In genomic region chr17:29042026-29042678, GRCh38 we compare ENCODE assay signal across 16 cellular contexts. TPM values are rescaled to one million over a fixed set of nuclear protein-coding genes. Genes with fewer than 3 reads are reported as not detected.
DNase-seq lines count a peak whose midpoint lies in the region; ATAC-seq, FAIRE-seq and TF ChIP-seq lines count a peak whose summit lies in the region.
"Had no signal": no experiment of that assay in that cellular context is flagged by ENCODE, and none has a peak within 500 bp of the region (broad histone marks: within the 10 kb centered on the region; RNA-seq: fewer than 3 reads in every experiment).

No MANE protein-coding gene starts in this region.

- DNase-seq in SK-N-MC (ENCODE audit: low read depth, low spot score) (peak; percentile 70), HepG2 (ENCODE audit: low spot score) (no peak), mesenteric fat pad (ENCODE audit: low spot score) (no peak), ovary (no peak), BE2C (no peak)
- no peak for DNase-seq in stimulated activated naive B cell treated with anti-CD40 and anti-IgM and Interleukin-4, amounts not matched to agents 10 μg/mL and 1 μg/mL and 100 μg/mL, for 72 hours
- DNase-seq: activated gamma-delta T cell treated with Interleukin-2 at 50 U/mL for 16 hours; CD8-positive, alpha-beta memory T cell; effector CD8-positive, alpha-beta T cell; GF-D8 had no signal

- H3K9me3 ChIP-seq in SK-N-MC (ENCODE audit: low read depth, low read length) (no peaks in the 10 kb centered on the region), HepG2 (ENCODE audit: low read length) (no peaks in the 10 kb centered on the region), ovary (no peaks in the 10 kb centered on the region), BE2C (no peaks in the 10 kb centered on the region)
- H3K9me3 ChIP-seq: HAP-1 had no signal

- FAIRE-seq in HepG2 (lab: Jason Lieb, UNC) = no peak
- FAIRE-seq: frontal cortex had no signal

- peak overlapping the region; percentile 81 for H3K27ac Mint-ChIP-seq in stimulated activated naive B cell treated with anti-CD40 and anti-IgM and Interleukin-4, amounts not matched to agents 10 μg/mL and 1 μg/mL and 100 μg/mL, for 72 hours
- H3K27ac Mint-ChIP-seq: CD8-positive, alpha-beta memory T cell had no signal

- no peak for TF ChIP-seq POLR2A in HepG2 (IDR thresholded peaks at IDR 0.05; ENCODE audit: insufficient read depth in 1 of 2, low read depth in 2 of 2, low read length in 2 of 2)
- no peak for TF ChIP-seq POLR2A in ovary (IDR thresholded peaks at IDR 0.05)

- TF ChIP-seq RAD21 in HepG2 (CRISPR knock-in tag; IDR thresholded peaks at IDR 0.05) = no peak

- H3K4me1 ChIP-seq in KMS-11 (ENCODE audit: low read depth, poor library complexity, severe bottlenecking) = peaks cover 17% of the 10 kb centered on the region
- peaks cover 80% of the 10 kb centered on the region for H3K4me1 ChIP-seq in HepG2 (ENCODE audit: insufficient read depth, low read length)
- H3K4me1 ChIP-seq in ovary (ENCODE audit: insufficient read depth) = peaks cover 3% of the 10 kb centered on the region
- H3K4me1 ChIP-seq in BE2C = peaks cover 17% of the 10 kb centered on the region

- H3K27ac ChIP-seq in KMS-11 (no peak overlapping the region), SK-N-MC (peak overlapping the region; percentile 83), HepG2 (ENCODE audit: extremely low read length, insufficient read depth, low read length) (peak overlapping the region; percentile 94), ovary (no peak overlapping the region)

- WGBS in HepG2 (ENCODE audit: low lambda C conversion rate) = 48% methylated on average over 11 of the region's 11 CpGs
- 75 to 82% (median 76%) methylated on average over 11 of the region's 11 CpGs for WGBS in ovary, 3 donors

- H3K4me3 ChIP-seq in KMS-11 (IDR thresholded peaks at IDR 0.05; ENCODE audit: insufficient read depth, low read depth, low read length) = no peak overlapping the region
- H3K4me3 ChIP-seq in SK-N-MC = peak overlapping the region; percentile 74
- H3K4me3 ChIP-seq in HepG2 (replicated peaks in 1 of 3; ENCODE audit: insufficient read depth in 1 of 3, low read depth in 2 of 3, low read length in 3 of 3) = peak overlapping the region; percentile 23 to 78 (median 63)
- H3K4me3 ChIP-seq in ovary = no peak overlapping the region
- no peak overlapping the region; the same call in 1 of the 2 replicates for H3K4me3 ChIP-seq in BE2C (ENCODE audit: low read depth, low read length)
- H3K4me3 ChIP-seq: HAP-1 had no signal

- peaks cover 8 to 10% of the 10 kb centered on the region in 2 donors for H3K27me3 Mint-ChIP-seq in stimulated activated naive B cell treated with anti-CD40 and anti-IgM and Interleukin-4, amounts not matched to agents 10 μg/mL and 1 μg/mL and 100 μg/mL, for 72 hours

- no peak overlapping the region for H3K9ac ChIP-seq in KMS-11
- peak overlapping the region; percentile 38 for H3K9ac ChIP-seq in SK-N-MC (ENCODE audit: insufficient read length)
- peak overlapping the region; percentile 87 for H3K9ac ChIP-seq in HepG2 (ENCODE audit: insufficient read depth, low read depth, low read length)

- ATAC-seq in HepG2 = peak; percentile 47
- ATAC-seq in stimulated activated naive B cell treated with anti-CD40 and anti-IgM and Interleukin-4, amounts not matched to agents 10 μg/mL and 1 μg/mL and 100 μg/mL, for 72 hours (replicated peaks) = no peak

- no peaks in the 10 kb centered on the region for H3K36me3 ChIP-seq in KMS-11 (ENCODE audit: insufficient read depth)
- H3K36me3 ChIP-seq in SK-N-MC (ENCODE audit: insufficient read depth, low read length) = no peaks in the 10 kb centered on the region
- peaks cover 3 to 7% of the 10 kb centered on the region in 2 experiments; a peak in 2 of 5 replicates for H3K36me3 ChIP-seq in HepG2 (replicated peaks in 1 of 2; ENCODE audit: control insufficient read depth in 1 of 2, insufficient read depth in 2 of 2, low read length in 2 of 2)
- no peaks in the 10 kb centered on the region for H3K36me3 ChIP-seq in ovary
- no peaks in the 10 kb centered on the region for H3K36me3 ChIP-seq in BE2C
- H3K36me3 ChIP-seq: HAP-1 had no signal

- intact Hi-C loops in HepG2 (cut with micrococcal nuclease; ENCODE audit: unreplicated experiment) = loop anchor here (2.0 to 5.0 kb wide), 2 partner anchors 35 to 77 kb away; no protein-coding TSS in a partner anchor
- intact Hi-C loops in ovary (cut with DNase I) = no loop called here

- BruUV-seq in HepG2 (replicated peaks; lab: Mats Ljungman, UMichigan) = no TSS peak

- CTCF ChIA-PET in HepG2 (lab: Yijun Ruan, JAX; ENCODE audit: low intra/inter-chr PET ratio, low total read pairs) = no interaction called here

- no peaks in the 10 kb centered on the region for H3K9me3 Mint-ChIP-seq in stimulated activated naive B cell treated with anti-CD40 and anti-IgM and Interleukin-4, amounts not matched to agents 10 μg/mL and 1 μg/mL and 100 μg/mL, for 72 hours
- H3K9me3 Mint-ChIP-seq: CD8-positive, alpha-beta memory T cell had no signal

- H3K27me3 ChIP-seq in KMS-11 (ENCODE audit: insufficient read depth, low read depth) = peaks cover 12% of the 10 kb centered on the region; the same call in 1 of the 2 replicates
- peaks cover 0 to 7% of the 10 kb centered on the region in 2 experiments; a peak in 1 of 5 replicates for H3K27me3 ChIP-seq in HepG2 (ENCODE audit: control insufficient read depth in 1 of 2, insufficient read depth in 2 of 2, low read length in 2 of 2)
- no peaks in the 10 kb centered on the region for H3K27me3 ChIP-seq in ovary
- no peaks in the 10 kb centered on the region for H3K27me3 ChIP-seq in BE2C

- H3K36me3 Mint-ChIP-seq in stimulated activated naive B cell treated with anti-CD40 and anti-IgM and Interleukin-4, amounts not matched to agents 10 μg/mL and 1 μg/mL and 100 μg/mL, for 72 hours = peaks cover 2 to 6% of the 10 kb centered on the region in 2 donors
- H3K36me3 Mint-ChIP-seq: CD8-positive, alpha-beta memory T cell had no signal

- TF ChIP-seq CTCF in KMS-11 (conservative IDR thresholded peaks at IDR 0.05; ENCODE audit: low read depth, low read length) (no peak), HepG2 (CRISPR knock-in tag; IDR thresholded peaks at IDR 0.05) (no peak), ovary (IDR thresholded peaks at IDR 0.05) (no peak), BE2C (IDR thresholded peaks at IDR 0.05; ENCODE audit: low read depth, low read length) (no peak)

- in situ Hi-C loops in HepG2 (cut with HindIII; ENCODE audit: extremely low pct_ligation_motif_present, low pct_unique_long_range_greater_than_20kb) = no loop called here

- H3K4me2 ChIP-seq in KMS-11 = peak overlapping the region; percentile 72; the same call in 1 of the 2 replicates
- H3K4me2 ChIP-seq in HepG2 (ENCODE audit: low read depth, low read length) = peak overlapping the region; percentile 93

- H3K79me2 ChIP-seq in KMS-11 (ENCODE audit: insufficient read depth, low read depth) (no peaks in the 10 kb centered on the region), HepG2 (ENCODE audit: insufficient read depth, low read length) (peaks cover 33% of the 10 kb centered on the region)

- peak overlapping the region; percentile 46 to 57 for H3K4me3 Mint-ChIP-seq in stimulated activated naive B cell treated with anti-CD40 and anti-IgM and Interleukin-4, amounts not matched to agents 10 μg/mL and 1 μg/mL and 100 μg/mL, for 72 hours
- H3K4me3 Mint-ChIP-seq: CD8-positive, alpha-beta memory T cell had no signal

- POLR2A ChIA-PET in HepG2 (lab: Yijun Ruan, JAX) = interaction anchor here (0.8 to 2.5 kb wide), 12 partner anchors 8 to 136 kb away, joined by 3 to 12 read pairs (median 3); partner anchors contain the start of gene PHF12

- H2AFZ ChIP-seq in KMS-11 (ENCODE audit: low read depth) (peak overlapping the region; percentile 45; the same call in 1 of the 2 replicates), HepG2 (ENCODE audit: low read length) (no peak overlapping the region)

- TF ChIP-seq EP300 in HepG2 (IDR thresholded peaks at IDR 0.05; ENCODE audit: low read depth in 2 of 2, low read length in 2 of 2) (no peak), HepG2 (CRISPR knock-in tag; IDR thresholded peaks at IDR 0.05; ENCODE audit: borderline replicate concordance) (no peak), ovary (IDR thresholded peaks at IDR 0.05) (no peak)

- peaks cover 20 to 47% of the 10 kb centered on the region in 2 donors for H3K4me1 Mint-ChIP-seq in stimulated activated naive B cell treated with anti-CD40 and anti-IgM and Interleukin-4, amounts not matched to agents 10 μg/mL and 1 μg/mL and 100 μg/mL, for 72 hours

- H4K20me1 ChIP-seq in KMS-11 (ENCODE audit: insufficient read depth) = no peaks in the 10 kb centered on the region
- no peaks in the 10 kb centered on the region for H4K20me1 ChIP-seq in HepG2 (ENCODE audit: insufficient read depth, low read length)

RNA-seq across cellular contexts. Expression of gene PIPOX, which starts 0.8 kb away (rescaled TPM):
- total RNA-seq in HepG2 (2016; rRNA removed; fragmentation: Illumina TruSeq; extraction: Trizol) = 87.3 and 118 TPM in 2 replicates
- total RNA-seq in HepG2 (2016; cell fraction: cytosol; rRNA removed; fragmentation: Illumina TruSeq; extraction: Trizol; ENCODE audit: low read depth) = 26.7 and 31.6 TPM in 2 replicates
- 88.1 and 122 TPM in 2 replicates for total RNA-seq in HepG2 (2016; cell fraction: insoluble cytoplasmic fraction; rRNA removed; fragmentation: Illumina TruSeq; extraction: Trizol)
- total RNA-seq in HepG2 (2016; cell fraction: membrane; rRNA removed; fragmentation: Illumina TruSeq; extraction: Trizol) = 58.6 and 66.6 TPM in 2 replicates
- 44.6 and 56.3 TPM in 2 replicates for total RNA-seq in HepG2 (2016; cell fraction: nucleus; rRNA removed; fragmentation: Illumina TruSeq; extraction: Trizol)
- polyA plus RNA-seq in HepG2 (2011; rRNA removed) = 154 and 170 TPM in 2 replicates
- polyA plus RNA-seq in HepG2 (2011; cell fraction: cytosol; rRNA removed) = 162 and 171 TPM in 2 replicates
- 53.1 and 70.6 TPM in 2 replicates for polyA plus RNA-seq in HepG2 (2011; cell fraction: nucleus; rRNA removed)
- polyA plus RNA-seq in HepG2 (2012) = 126 and 138 TPM in 2 replicates
- polyA plus RNA-seq in HepG2 (2016; cell fraction: cytosol; fragmentation: Illumina TruSeq; extraction: Trizol; ENCODE audit: low read depth) = 27.0 and 31.1 TPM in 2 replicates
- polyA plus RNA-seq in HepG2 (2016; cell fraction: insoluble cytoplasmic fraction; fragmentation: Illumina TruSeq; extraction: Trizol; ENCODE audit: low read depth) = 141 and 149 TPM in 2 replicates
- 56.2 and 67.0 TPM in 2 replicates for polyA plus RNA-seq in HepG2 (2016; cell fraction: membrane; fragmentation: Illumina TruSeq; extraction: Trizol; ENCODE audit: low read depth)
- 75.2 and 77.3 TPM in 2 replicates for polyA plus RNA-seq in HepG2 (2016; cell fraction: nucleus; fragmentation: Illumina TruSeq; extraction: Trizol; ENCODE audit: insufficient read depth, low read depth)
- 19.4 and 304 TPM in 2 replicates for polyA minus RNA-seq in HepG2 (2011; rRNA and poly(A)+ RNA removed; ENCODE audit: low replicate concordance)
- polyA minus RNA-seq in HepG2 (2011; cell fraction: cytosol; rRNA and poly(A)+ RNA removed) = 55.4 and 68.2 TPM in 2 replicates
- 58.6 and 76.2 TPM in 2 replicates for polyA minus RNA-seq in HepG2 (2011; cell fraction: nucleus; rRNA and poly(A)+ RNA removed)
- 1.3 TPM for total RNA-seq in mesenteric fat pad
- 1 to 10 TPM; 1.3 to 4.9 (median 2.1) TPM for total RNA-seq in ovary
- 1 to 10 TPM in 1 of 2 donors, under 1 TPM in 1; 0.82 to 4.4 TPM for polyA plus RNA-seq in ovary
- 7.8 TPM for polyA plus RNA-seq in BE2C (2012; ENCODE audit: insufficient read depth, insufficient read length, low read depth)

RNA-seq across cellular contexts. Expression of gene SEZ6, which starts 36.3 kb away (rescaled TPM):
- total RNA-seq in HepG2 (2016; rRNA removed; fragmentation: Illumina TruSeq; extraction: Trizol) = not detected in 2 replicates
- not detected in 2 replicates for total RNA-seq in HepG2 (2016; cell fraction: cytosol; rRNA removed; fragmentation: Illumina TruSeq; extraction: Trizol; ENCODE audit: low read depth)
- not detected in 2 replicates for total RNA-seq in HepG2 (2016; cell fraction: insoluble cytoplasmic fraction; rRNA removed; fragmentation: Illumina TruSeq; extraction: Trizol)
- total RNA-seq in HepG2 (2016; cell fraction: membrane; rRNA removed; fragmentation: Illumina TruSeq; extraction: Trizol) = not detected in 2 replicates
- not detected in 2 replicates for total RNA-seq in HepG2 (2016; cell fraction: nucleus; rRNA removed; fragmentation: Illumina TruSeq; extraction: Trizol)
- 0.01 TPM in 1 of 2 replicates, not detected in the other for polyA plus RNA-seq in HepG2 (2011; rRNA removed)
- 0.03 TPM in 1 of 2 replicates, not detected in the other for polyA plus RNA-seq in HepG2 (2011; cell fraction: cytosol; rRNA removed)
- 0.26 and 0.52 TPM in 2 replicates for polyA plus RNA-seq in HepG2 (2011; cell fraction: nucleus; rRNA removed)
- polyA plus RNA-seq in HepG2 (2012) = 0.38 TPM in 1 of 2 replicates, not detected in the other
- not detected in 2 replicates for polyA plus RNA-seq in HepG2 (2016; cell fraction: cytosol; fragmentation: Illumina TruSeq; extraction: Trizol; ENCODE audit: low read depth)
- polyA plus RNA-seq in HepG2 (2016; cell fraction: insoluble cytoplasmic fraction; fragmentation: Illumina TruSeq; extraction: Trizol; ENCODE audit: low read depth) = not detected in 2 replicates
- not detected in 2 replicates for polyA plus RNA-seq in HepG2 (2016; cell fraction: membrane; fragmentation: Illumina TruSeq; extraction: Trizol; ENCODE audit: low read depth)
- polyA plus RNA-seq in HepG2 (2016; cell fraction: nucleus; fragmentation: Illumina TruSeq; extraction: Trizol; ENCODE audit: insufficient read depth, low read depth) = not detected in 2 replicates
- not detected in 2 replicates for polyA minus RNA-seq in HepG2 (2011; rRNA and poly(A)+ RNA removed; ENCODE audit: low replicate concordance)
- not detected in 2 replicates for polyA minus RNA-seq in HepG2 (2011; cell fraction: cytosol; rRNA and poly(A)+ RNA removed)
- polyA minus RNA-seq in HepG2 (2011; cell fraction: nucleus; rRNA and poly(A)+ RNA removed) = not detected in 2 replicates
- not detected for total RNA-seq in mesenteric fat pad
- not detected for total RNA-seq in ovary
- polyA plus RNA-seq in ovary = not detected
- polyA plus RNA-seq in BE2C (2012; ENCODE audit: insufficient read depth, insufficient read length, low read depth) = 74.4 TPM
- total RNA-seq: activated CD8-positive, alpha-beta memory T cell treated with anti-CD3 and anti-CD28 coated beads for 36 hours; CD8-positive, alpha-beta memory T cell; LHCN-M2; right cardiac atrium had no signal
- polyA plus RNA-seq: right cardiac atrium had no signal

Comparison
In these comparisons a context has a peak if more than half of its experiments do, and no peak if none do; other contexts are left out.
1. H3K27ac ChIP-seq: peak in SK-N-MC (single experiment) and HepG2 (single experiment); none in KMS-11 (single experiment) and ovary (0 of 2).
2. H3K4me3 ChIP-seq: peak in SK-N-MC (single experiment) and HepG2 (3 of 3); none in KMS-11 (single experiment), ovary (single experiment) and BE2C (single experiment).
3. RNA of gene PIPOX, which starts 0.8 kb away (total RNA-seq): 26.7 to 122 TPM in HepG2; 1.3 to 4.9 TPM in ovary and 1.3 TPM in mesenteric fat pad (single experiment); every median in the first group is over 4 times any median in the second.